ENCODE assay signal across 1 cellular context in genomic region chr6:131303338-131303954, GRCh38.
TF ChIP-seq lines count a peak whose summit lies in the region.

No MANE protein-coding gene starts in this region.

TF ChIP-seq in GM23338, 12 proteins besides CTCF, POLR2A, EP300 and RAD21 (continued from another document):
- TF ChIP-seq ZNF462 (CRISPR knock-in tag; IDR thresholded peaks at IDR 0.05) (no peak), JUNB (IDR thresholded peaks at IDR 0.05; ENCODE audit: unreplicated experiment) (no peak), NANOG (IDR thresholded peaks at IDR 0.05; ENCODE audit: borderline replicate concordance) (no peak), ZNF331 (CRISPR knock-in tag; IDR thresholded peaks at IDR 0.05; ENCODE audit: low read depth) (no peak), CREB1 (CRISPR knock-in tag; IDR thresholded peaks at IDR 0.05; ENCODE audit: low read depth) (no peak), POLR2AphosphoS5 (IDR thresholded peaks at IDR 0.05; ENCODE audit: low read depth) (no peak), EZH2 (IDR thresholded peaks at IDR 0.05; ENCODE audit: low read depth, unreplicated experiment) (no peak)
TF ChIP-seq in GM23338: peak in this region for 0.
